ENCODE assay signal across 13 cellular contexts in the genomic region with DNA sequence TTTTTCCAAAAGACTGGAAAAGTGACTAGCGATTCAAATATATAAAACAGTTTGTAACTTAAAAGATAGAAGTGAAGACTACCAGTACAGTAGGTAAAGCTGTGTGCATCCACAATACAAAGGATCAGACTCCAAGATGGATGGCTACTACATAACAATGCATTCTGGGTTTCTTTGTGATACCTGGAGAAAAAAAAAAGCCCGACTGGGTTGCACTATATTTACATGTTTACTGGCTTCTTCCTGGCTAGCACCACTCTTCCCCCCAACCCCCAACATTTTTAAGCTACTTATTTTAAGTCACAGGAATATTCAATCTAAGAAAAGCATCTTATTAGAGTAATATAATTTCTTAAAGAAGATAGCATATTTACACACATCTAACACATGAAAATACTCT.
"Had no signal": no experiment of that assay in that cellular context is flagged by ENCODE, and none has a peak within 500 bp of the region (broad histone marks: within the 10 kb centered on the region; RNA-seq: fewer than 3 reads in every experiment).

No MANE protein-coding gene starts in this region.

- H3K36me3 ChIP-seq: prostate gland had no signal

- H3K27me3 Mint-ChIP-seq: type B pancreatic cell had no signal

- H3K9me3 ChIP-seq: prostate gland had no signal

- DNase-seq: activated CD4-positive, alpha-beta T cell treated with anti-CD3 and anti-CD28 coated beads, Interleukin-2, amount 10 ng/mL, durations not matched to agents 7 days and 5 days; activated naive CD4-positive, alpha-beta T cell; activated naive CD8-positive, alpha-beta T cell treated with anti-CD3 and anti-CD28 coated beads, Interleukin-2, amount 10 ng/mL, durations not matched to agents 7 days and 5 days; activated T-cell treated with anti-CD3 and anti-CD28 coated beads for 4 hours; effector memory CD4-positive, alpha-beta T cell; naive thymus-derived CD8-positive, alpha-beta T cell; right cardiac atrium; small intestine; stimulated activated naive CD8-positive, alpha-beta T cell treated with anti-CD3 and anti-CD28 coated beads, Interleukin-15, Interleukin-2, amounts not matched to agents 100 U/mL and 50 U/mL, for 24 hours had no signal

- H3K4me1 ChIP-seq: prostate gland had no signal

- H3K36me3 Mint-ChIP-seq: activated naive CD8-positive, alpha-beta T cell treated with anti-CD3 and anti-CD28 coated beads, Interleukin-2, amount 10 ng/mL, durations not matched to agents 7 days and 5 days had no signal

- ATAC-seq: left lobe of liver; naive thymus-derived CD8-positive, alpha-beta T cell; right cardiac atrium; stimulated activated naive CD8-positive, alpha-beta T cell treated with anti-CD3 and anti-CD28 coated beads, Interleukin-15, Interleukin-2, amounts not matched to agents 100 U/mL and 50 U/mL, for 24 hours had no signal

- H3K4me1 Mint-ChIP-seq: activated CD4-positive, alpha-beta T cell treated with anti-CD3 and anti-CD28 coated beads, Interleukin-2, amount 10 ng/mL, durations not matched to agents 7 days and 5 days; activated naive CD8-positive, alpha-beta T cell treated with anti-CD3 and anti-CD28 coated beads, Interleukin-2, amount 10 ng/mL, durations not matched to agents 7 days and 5 days; naive thymus-derived CD8-positive, alpha-beta T cell had no signal

- H3K9me3 Mint-ChIP-seq: activated CD4-positive, alpha-beta T cell treated with anti-CD3 and anti-CD28 coated beads, Interleukin-2, amount 10 ng/mL, durations not matched to agents 7 days and 5 days; activated naive CD8-positive, alpha-beta T cell treated with anti-CD3 and anti-CD28 coated beads, Interleukin-2, amount 10 ng/mL, durations not matched to agents 7 days and 5 days; type B pancreatic cell had no signal

- H3K4me3 ChIP-seq: prostate gland had no signal

- H3K27ac ChIP-seq: epithelial cell of prostate, prostate gland had no signal

- H3K27ac Mint-ChIP-seq: activated CD4-positive, alpha-beta T cell treated with anti-CD3 and anti-CD28 coated beads, Interleukin-2, amount 10 ng/mL, durations not matched to agents 7 days and 5 days; activated naive CD8-positive, alpha-beta T cell treated with anti-CD3 and anti-CD28 coated beads, Interleukin-2, amount 10 ng/mL, durations not matched to agents 7 days and 5 days had no signal

- H3K4me3 Mint-ChIP-seq: activated CD4-positive, alpha-beta T cell treated with anti-CD3 and anti-CD28 coated beads, Interleukin-2, amount 10 ng/mL, durations not matched to agents 7 days and 5 days; activated naive CD8-positive, alpha-beta T cell treated with anti-CD3 and anti-CD28 coated beads, Interleukin-2, amount 10 ng/mL, durations not matched to agents 7 days and 5 days; naive thymus-derived CD8-positive, alpha-beta T cell; type B pancreatic cell had no signal
